In the genomic region with DNA sequence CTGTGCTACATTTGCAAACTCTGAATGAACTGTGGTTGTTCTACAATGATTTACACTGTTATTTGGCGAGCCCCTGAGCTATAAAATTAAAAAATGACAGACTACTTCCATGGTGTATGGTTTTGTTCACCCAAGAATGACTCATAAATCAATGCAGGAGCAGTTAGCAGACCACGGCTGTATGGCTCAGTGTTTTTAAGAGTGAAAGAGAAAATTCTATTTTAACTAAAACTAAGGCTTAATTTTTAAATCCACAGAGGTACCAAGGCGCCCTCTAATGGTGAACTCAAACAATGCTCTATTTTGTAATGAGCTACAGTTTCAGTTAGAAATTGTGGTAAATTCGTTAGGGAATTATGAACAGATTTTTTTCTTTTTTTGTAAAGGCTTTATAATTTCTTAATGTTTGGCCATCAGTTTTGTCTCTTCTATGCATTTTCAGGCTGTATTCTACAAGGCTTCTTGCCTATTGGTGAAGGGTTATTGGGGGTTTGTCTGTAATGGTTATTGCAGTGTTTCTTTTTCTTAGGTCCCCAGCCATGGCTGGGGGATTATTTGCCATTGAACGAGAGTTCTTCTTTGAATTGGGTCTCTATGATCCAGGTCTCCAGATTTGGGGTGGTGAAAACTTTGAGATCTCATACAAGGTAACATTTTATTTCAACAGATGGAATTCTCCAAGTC, we compare ENCODE assay signal across 8 cellular contexts. TPM values are rescaled to one million over a fixed set of nuclear protein-coding genes. Genes with fewer than 3 reads are reported as not detected.
DNase-seq lines count a peak whose midpoint lies in the region; ATAC-seq, FAIRE-seq and TF ChIP-seq lines count a peak whose summit lies in the region.

No MANE protein-coding gene starts in this region.

- no peaks in the 10 kb centered on the region for H3K9me3 Mint-ChIP-seq in CD4-positive, alpha-beta memory T cell
- H3K9me3 Mint-ChIP-seq in activated CD4-positive, alpha-beta memory T cell treated with anti-CD3 and anti-CD28 coated beads, Interleukin-2, amount 10 ng/mL, durations not matched to agents 7 days and 5 days, result no peaks in the 10 kb centered on the region

- no peaks in the 10 kb centered on the region for H3K9me3 ChIP-seq in CD4-positive, alpha-beta memory T cell (ENCODE audit: control insufficient read depth in 1 of 2, low read length in 2 of 2)
- H3K9me3 ChIP-seq in Karpas-422 (ENCODE audit: low read length), result no peaks in the 10 kb centered on the region
- H3K9me3 ChIP-seq in K562 (replicated peaks; ENCODE audit: control insufficient read depth, insufficient read depth, low read depth, low read length), result no peaks in the 10 kb centered on the region
- H3K9me3 ChIP-seq in left lung, result no peaks in the 10 kb centered on the region

- H2AFZ ChIP-seq in Karpas-422 (ENCODE audit: low read length) (no peak overlapping the region), K562 (ENCODE audit: low read depth, low read length) (no peak overlapping the region)

- no peak overlapping the region for H3K27ac ChIP-seq in CD4-positive, alpha-beta memory T cell (ENCODE audit: low read depth, low read length)
- 0 out of 2 replicates have a peak overlapping the region, but pooled peaks have one; percentile 18 for H3K27ac ChIP-seq in Karpas-422 (ENCODE audit: low read length)
- no peak overlapping the region for H3K27ac ChIP-seq in K562 (ENCODE audit: extremely low read depth, low read depth, low read length)
- no peak overlapping the region for H3K27ac ChIP-seq in left lung

- H3K79me2 ChIP-seq in Karpas-422 (ENCODE audit: low read length), result peaks cover 22% of the 10 kb centered on the region; the same call in 1 of the 2 replicates
- H3K79me2 ChIP-seq in K562 (ENCODE audit: control insufficient read depth, insufficient read depth, low read length), result no peaks in the 10 kb centered on the region

- H4K20me1 ChIP-seq in Karpas-422 (ENCODE audit: insufficient read depth, low read depth, low read length), result no peaks in the 10 kb centered on the region
- no peaks in the 10 kb centered on the region for H4K20me1 ChIP-seq in K562 (replicated peaks; ENCODE audit: control insufficient read depth, insufficient read depth, low read length)

- no peaks in the 10 kb centered on the region for H3K4me1 ChIP-seq in CD4-positive, alpha-beta memory T cell (ENCODE audit: insufficient read depth, low read length)
- peaks cover 3% of the 10 kb centered on the region; the same call in 1 of the 2 replicates for H3K4me1 ChIP-seq in Karpas-422 (ENCODE audit: low read length)
- no peaks in the 10 kb centered on the region for H3K4me1 ChIP-seq in K562 (replicated peaks in 1 of 2; ENCODE audit: control insufficient read depth in 2 of 2, insufficient read depth in 2 of 2, low read length in 2 of 2)
- no peaks in the 10 kb centered on the region for H3K4me1 ChIP-seq in left lung

- TF ChIP-seq RAD21 in K562 (CRISPR knock-in tag; conservative IDR thresholded peaks at IDR 0.05 in 1 of 2, IDR thresholded peaks at IDR 0.05 in 1 of 2), result peak; percentile 73 to 75

- H3K27ac Mint-ChIP-seq in CD4-positive, alpha-beta memory T cell, result no peak overlapping the region
- H3K27ac Mint-ChIP-seq in activated CD4-positive, alpha-beta memory T cell treated with anti-CD3 and anti-CD28 coated beads, Interleukin-2, amount 10 ng/mL, durations not matched to agents 7 days and 5 days, result no peak overlapping the region

- no peaks in the 10 kb centered on the region for H3K9me1 ChIP-seq in K562 (ENCODE audit: control insufficient read depth, insufficient read depth, low read length)

- H3K27me3 ChIP-seq in CD4-positive, alpha-beta memory T cell (ENCODE audit: insufficient read depth, low read length), result no peaks in the 10 kb centered on the region
- H3K27me3 ChIP-seq in Karpas-422 (ENCODE audit: low read length) (no peaks in the 10 kb centered on the region), K562 (ENCODE audit: control insufficient read depth in 2 of 2, insufficient read depth in 2 of 2, low read length in 2 of 2) (no peaks in the 10 kb centered on the region), left lung (no peaks in the 10 kb centered on the region)

- intact Hi-C loops in CD4-positive, alpha-beta memory T cell (cut with micrococcal nuclease), result loop anchor here (1.0 kb wide), 2 partner anchors 276 to 288 kb away; no protein-coding TSS in a partner anchor
- intact Hi-C loops in K562 (cut with micrococcal nuclease) (loop anchor here (1.0 to 10.0 kb wide), 5 partner anchors 44 to 417 kb away; no protein-coding TSS in a partner anchor), left lung (cut with DNase I) (no loop called here)

- in situ Hi-C loops in K562 (cut with MboI), result no loop called here

- peak in 4 of 5 donors; percentile 25 to 32 (median 28) for DNase-seq in CD4-positive, alpha-beta memory T cell
- peak; percentile 69 for DNase-seq in Karpas-422
- DNase-seq in K562 (ENCODE audit: extremely low read depth in 1 of 4, low spot score in 3 of 4), result peak; percentile 18 to 57 (median 19)
- no peak for DNase-seq in left lung
- no peak for DNase-seq in activated CD4-positive, alpha-beta memory T cell treated with anti-CD3 and anti-CD28 coated beads, Interleukin-2, amount 10 ng/mL, durations not matched to agents 7 days and 5 days
- no peak for DNase-seq in NCI-H774 (lab: John Stamatoyannopoulos, UW)

- CTCF ChIA-PET in CD4-positive, alpha-beta memory T cell (lab: Charles Lee; ENCODE audit: partially characterized antibody), result interaction anchor here (0.6 to 5.0 kb wide), 49 partner anchors 9 to 310 kb away, joined by 3 to 145 read pairs (median 4); no protein-coding TSS in a partner anchor
- CTCF ChIA-PET in K562 (lab: Yijun Ruan, JAX; ENCODE audit: low intra/inter-chr PET ratio), result interaction anchor here (2.4 to 2.7 kb wide), 2 partner anchors 276 to 289 kb away, joined by 12 to 22 read pairs; no protein-coding TSS in a partner anchor
- CTCF ChIA-PET in activated CD4-positive, alpha-beta memory T cell treated with anti-CD3 and anti-CD28 coated beads, Interleukin-2, amount 10 ng/mL, durations not matched to agents 7 days and 5 days (lab: Charles Lee), result interaction anchor here (0.6 to 5.1 kb wide), 56 partner anchors 9 to 997 kb away, joined by 3 to 89 read pairs (median 4); a partner anchor contains a TSS

- H3K27me3 Mint-ChIP-seq in CD4-positive, alpha-beta memory T cell, result no peaks in the 10 kb centered on the region
- H3K27me3 Mint-ChIP-seq in activated CD4-positive, alpha-beta memory T cell treated with anti-CD3 and anti-CD28 coated beads, Interleukin-2, amount 10 ng/mL, durations not matched to agents 7 days and 5 days, result no peaks in the 10 kb centered on the region

- H3K9ac ChIP-seq in Karpas-422 (ENCODE audit: low read length) (no peak overlapping the region), K562 (ENCODE audit: insufficient read depth in 1 of 2, low read depth in 2 of 2, low read length in 2 of 2) (no peak overlapping the region)

- TF ChIP-seq POLR2A in K562 (conservative IDR thresholded peaks at IDR 0.05), result no peak

- no TSS peak for BruUV-seq in K562 (replicated peaks; lab: Mats Ljungman, UMichigan)

- H3K4me2 ChIP-seq in Karpas-422 (ENCODE audit: low read depth, low read length, poor library complexity, severe bottlenecking) (no peak overlapping the region), K562 (ENCODE audit: insufficient read depth, low read length) (no peak overlapping the region)

- no peak for TF ChIP-seq EP300 in K562 (IDR thresholded peaks at IDR 0.05; ENCODE audit: low read length)

- no peaks in the 10 kb centered on the region for H3K9me2 ChIP-seq in Karpas-422 (replicated peaks; ENCODE audit: insufficient read depth, low read length)

- no peak overlapping the region for H3K4me3 Mint-ChIP-seq in CD4-positive, alpha-beta memory T cell
- H3K4me3 Mint-ChIP-seq in activated CD4-positive, alpha-beta memory T cell treated with anti-CD3 and anti-CD28 coated beads, Interleukin-2, amount 10 ng/mL, durations not matched to agents 7 days and 5 days, result no peak overlapping the region

- peaks cover 17 to 26% of the 10 kb centered on the region in 2 donors for H3K36me3 Mint-ChIP-seq in CD4-positive, alpha-beta memory T cell
- H3K36me3 Mint-ChIP-seq in activated CD4-positive, alpha-beta memory T cell treated with anti-CD3 and anti-CD28 coated beads, Interleukin-2, amount 10 ng/mL, durations not matched to agents 7 days and 5 days (ENCODE audit: low read depth), result no peaks in the 10 kb centered on the region

- ATAC-seq in GM18508 (IDR thresholded peaks at IDR 0.05; ENCODE audit: insufficient read depth, unreplicated experiment) (peak; percentile 64), K562 (peak; percentile 63), left lung (peak; percentile 62), HG03457 (IDR thresholded peaks at IDR 0.05; ENCODE audit: unreplicated experiment) (no peak)

- TF ChIP-seq CTCF in K562 (IDR thresholded peaks at IDR 0.05 in 2 of 3, conservative IDR thresholded peaks at IDR 0.05 in 1 of 3; ENCODE audit: insufficient read depth in 2 of 3, low read depth in 1 of 3, low read length in 3 of 3) (peak; percentile 43 to 83 (median 58); a peak in 5 of 6 replicates), left lung (IDR thresholded peaks at IDR 0.05) (peak; percentile 58 to 60)

- peak; percentile 76 for FAIRE-seq in K562 (lab: Jason Lieb, UNC)

- POLR2A ChIA-PET in CD4-positive, alpha-beta memory T cell (lab: Charles Lee; ENCODE audit: partially characterized antibody), result interaction anchor here (1.0 kb wide), 1 partner anchor 288 kb away, joined by 5 read pairs; no protein-coding TSS in a partner anchor
- POLR2A ChIA-PET in K562 (lab: Yijun Ruan, JAX), result interaction anchor here (0.7 to 1.5 kb wide), 10 partner anchors 9 to 646 kb away, joined by 3 to 5 read pairs (median 3); no protein-coding TSS in a partner anchor
- POLR2A ChIA-PET in activated CD4-positive, alpha-beta memory T cell treated with anti-CD3 and anti-CD28 coated beads, Interleukin-2, amount 10 ng/mL, durations not matched to agents 7 days and 5 days (lab: Charles Lee), result interaction anchor here (1.2 to 2.4 kb wide), 6 partner anchors 8 to 288 kb away, joined by 3 to 11 read pairs (median 4); a partner anchor contains a TSS

- peaks cover 0 to 6% (median 2%) of the 10 kb centered on the region in 4 donors for H3K4me1 Mint-ChIP-seq in CD4-positive, alpha-beta memory T cell
- peaks cover 3% of the 10 kb centered on the region for H3K4me1 Mint-ChIP-seq in activated CD4-positive, alpha-beta memory T cell treated with anti-CD3 and anti-CD28 coated beads, Interleukin-2, amount 10 ng/mL, durations not matched to agents 7 days and 5 days

- no peaks in the 10 kb centered on the region for H3K36me3 ChIP-seq in CD4-positive, alpha-beta memory T cell (ENCODE audit: insufficient read depth, low read length)
- no peaks in the 10 kb centered on the region for H3K36me3 ChIP-seq in Karpas-422 (ENCODE audit: insufficient read depth, low read length)
- H3K36me3 ChIP-seq in K562 (ENCODE audit: control insufficient read depth, insufficient read depth, low read length), result peaks cover 32% of the 10 kb centered on the region
- H3K36me3 ChIP-seq in left lung, result peaks cover 0 to 14% of the 10 kb centered on the region in 2 donors

- WGBS in K562 (ENCODE audit: insufficient coverage, low coverage, missing lambda C conversion rate), result 21% methylated on average over 5 of the region's 5 CpGs

- no peak overlapping the region for H3K4me3 ChIP-seq in CD4-positive, alpha-beta memory T cell (ENCODE audit: low read length in 2 of 2)
- H3K4me3 ChIP-seq in Karpas-422 (ENCODE audit: low read length) (no peak overlapping the region), K562 (no peak overlapping the region), left lung (no peak overlapping the region)

RNA-seq across cellular contexts. Expression of a gene that starts 32.5 kb away (rescaled TPM):
- total RNA-seq in CD4-positive, alpha-beta memory T cell, result 100 to 1,000 TPM; 110 to 116 TPM
- polyA plus RNA-seq in CD4-positive, alpha-beta memory T cell, result 100 to 1,000 TPM; 197 to 255 TPM
- total RNA-seq in Karpas-422 (2014; rRNA removed; shearing (Covaris generic); ENCODE audit: low replicate concordance), result 101 and 155 TPM in 2 replicates
- total RNA-seq in K562 (2011; cell fraction: chromatin; rRNA removed; ENCODE audit: low replicate concordance), result 56.7 and 220 TPM in 2 replicates
- 58.0 and 74.9 TPM in 2 replicates for total RNA-seq in K562 (2011; cell fraction: nucleolus; rRNA removed)
- total RNA-seq in K562 (2011; cell fraction: nucleoplasm; rRNA removed), result 99.8 and 119 TPM in 2 replicates
- total RNA-seq in K562 (2014; rRNA removed) (443 and 555 TPM in 2 replicates), K562 (2014; rRNA removed; fragmentation: Illumina TruSeq; extraction: Trizol) (683 and 814 TPM in 2 replicates), K562 (2015; rRNA removed; fragmentation: Illumina TruSeq; extraction: Trizol) (521 and 540 TPM in 2 replicates), K562 (2021) (283 and 309 TPM in 2 replicates), left lung (10 to 100 TPM; 47.7 TPM)
- polyA plus RNA-seq in K562 (2011; rRNA removed) (436 and 626 TPM in 2 replicates), K562 (2014; fragmentation: Illumina TruSeq; extraction: Trizol) (656 and 724 TPM in 2 replicates), K562 (2014; fragmentation: Nextera tagmentation; extraction: Ambion mirVana) (100 to 1,000 TPM; 596 to 814 TPM), K562 (2014; rRNA removed) (678 and 822 TPM in 2 replicates)
- 63.6 and 149 TPM in 2 replicates for polyA plus RNA-seq in K562 (2011; cell fraction: cytosol; rRNA removed)
- polyA plus RNA-seq in K562 (2011; cell fraction: nucleus; rRNA removed), result 85.9 and 178 TPM in 2 replicates
- 459 and 564 TPM in 2 replicates for polyA plus RNA-seq in K562 (2012)
- 292 and 352 TPM in 2 replicates for polyA minus RNA-seq in K562 (2011; rRNA and poly(A)+ RNA removed)
- 101 and 105 TPM in 2 replicates for polyA minus RNA-seq in K562 (2011; cell fraction: cytosol; rRNA and poly(A)+ RNA removed)
- 42.4 and 123 TPM in 2 replicates for polyA minus RNA-seq in K562 (2011; cell fraction: nucleus; rRNA and poly(A)+ RNA removed)
- total RNA-seq in activated CD4-positive, alpha-beta memory T cell treated with anti-CD3 and anti-CD28 coated beads, Interleukin-2, amount 10 ng/mL, durations not matched to agents 7 days and 5 days, result 100 to 1,000 TPM; 776 to 794 TPM

Comparison
In these comparisons a context has a peak if more than half of its experiments do, and no peak if none do; other contexts are left out.
1. DNase-seq: peak in CD4-positive, alpha-beta memory T cell (4 of 5), Karpas-422 (single experiment) and K562 (4 of 4); none in left lung (0 of 2), activated CD4-positive, alpha-beta memory T cell treated with anti-CD3 and anti-CD28 coated beads, Interleukin-2, amount 10 ng/mL, durations not matched to agents 7 days and 5 days (single experiment) and NCI-H774 (single experiment).
2. intact Hi-C loops: an anchor here in CD4-positive, alpha-beta memory T cell (1.0 kb wide) and K562 (1.0 to 10.0 kb wide); none called in left lung.